ENCODE assay signal across 8 cellular contexts in genomic region chr7:1412322-1413261, GRCh38. TPM values are rescaled to one million over a fixed set of nuclear protein-coding genes. Genes with fewer than 3 reads are reported as not detected.
A peak's percentile ranks its signal among the peaks of the same experiment; 100 is the strongest.
DNase-seq lines count a peak whose midpoint lies in the region; ATAC-seq and TF ChIP-seq lines count a peak whose summit lies in the region.

No MANE protein-coding gene starts in this region.

- DNase-seq in Calu3 (peak; percentile 96), HAP-1 (ENCODE audit: low spot score in 2 of 2) (peak; percentile 77 to 95), NCI-H2029 (lab: John Stamatoyannopoulos, UW) (peak; percentile 87), T-helper 22 cell (ENCODE audit: low read depth) (peak; percentile 74), amniotic stem cell (lab: John Stamatoyannopoulos, UW) (peak; percentile 55), left ventricle myocardium superior (peak; percentile 89), retina (peak; percentile 94)

- H3K9me3 Mint-ChIP-seq in Calu3 (ENCODE audit: low read depth, unreplicated experiment): no peaks in the 10 kb centered on the region

- no peaks in the 10 kb centered on the region for H3K36me3 ChIP-seq in HAP-1 (replicated peaks)

- in situ Hi-C loops in HAP-1 (cut with MboI; ENCODE audit: low sequenced_read_pairs): no loop called here

- BruUV-seq in Calu3 (replicated peaks; lab: Mats Ljungman, UMichigan): no TSS peak

- no peak overlapping the region for H3K4me3 Mint-ChIP-seq in Calu3 (ENCODE audit: low read depth, unreplicated experiment)

- H3K27me3 ChIP-seq in HAP-1 (ENCODE audit: low read depth): 0 out of 2 replicates have a peak, but pooled peaks cover 5% of the 10 kb centered on the region

- intact Hi-C loops in Calu3 (cut with micrococcal nuclease; ENCODE audit: unreplicated experiment) (loop anchor here (2.0 kb wide), 1 partner anchor 218 kb away; no protein-coding TSS in a partner anchor), left ventricle myocardium superior (cut with micrococcal nuclease) (no loop called here)

- TF ChIP-seq CTCF in Calu3 (IDR thresholded peaks at IDR 0.05; ENCODE audit: unreplicated experiment): peak; percentile 93

- peak; percentile 93 for ATAC-seq in left ventricle myocardium superior
- ATAC-seq in GM18907 (IDR thresholded peaks at IDR 0.05; ENCODE audit: unreplicated experiment): no peak

- no peaks in the 10 kb centered on the region for H3K4me1 Mint-ChIP-seq in Calu3 (ENCODE audit: low read depth, unreplicated experiment)

- peaks cover 92% of the 10 kb centered on the region for H3K27me3 Mint-ChIP-seq in Calu3 (ENCODE audit: unreplicated experiment)

- H3K4me3 ChIP-seq in HAP-1: no peak overlapping the region

- H3K4me1 ChIP-seq in HAP-1: peaks cover 5% of the 10 kb centered on the region; the same call in 1 of the 2 replicates

- peaks cover 4% of the 10 kb centered on the region for H3K36me3 Mint-ChIP-seq in Calu3 (ENCODE audit: insufficient read depth, unreplicated experiment)

- CTCF ChIA-PET in Calu3 (lab: Charles Lee): interaction anchor here (0.6 to 1.5 kb wide), 13 partner anchors 10 to 377 kb away, joined by 3 to 9 read pairs (median 4); no protein-coding TSS in a partner anchor

- H3K9me3 ChIP-seq in HAP-1: no peaks in the 10 kb centered on the region

- no peak overlapping the region for H3K27ac Mint-ChIP-seq in Calu3 (ENCODE audit: unreplicated experiment)

RNA-seq across cellular contexts. Expression of gene MICALL2, which starts 46.7 kb away (rescaled TPM):
- total RNA-seq in Calu3 (2022) (162 and 176 TPM in 2 replicates), left ventricle myocardium superior (9.4 TPM)

Comparison
In these comparisons a context has a peak if more than half of its experiments do, and no peak if none do; other contexts are left out.
1. RNA of gene MICALL2, which starts 46.7 kb away (total RNA-seq): 162 to 176 TPM in Calu3; 9.4 TPM in left ventricle myocardium superior (single experiment); every median in the first group is over 10 times any median in the second.
2. Peak in every context shown above with its lines, with median percentiles within 50 percentile points of each other: DNase-seq.